In genomic region chr2:8685697-8686358, GRCh38 we compare ENCODE assay signal across 8 cellular contexts. TPM values are rescaled to one million over a fixed set of nuclear protein-coding genes. Genes with fewer than 3 reads are reported as not detected.
DNase-seq lines count a peak whose midpoint lies in the region; ATAC-seq and TF ChIP-seq lines count a peak whose summit lies in the region.

No MANE protein-coding gene starts in this region.

- dilution Hi-C loops in mammary epithelial cell (cut with HindIII; ENCODE audit: low sequenced_read_pairs) = no loop called here

- no TSS peak for BruUV-seq in mammary epithelial cell (replicated peaks; lab: Mats Ljungman, UMichigan)

- intact Hi-C loops in mammary epithelial cell (cut with micrococcal nuclease) (loop anchor here (1.0 to 10.0 kb wide), 7 partner anchors 541 to 1567 kb away; no protein-coding TSS in a partner anchor), spleen (cut with DNase I; ENCODE audit: low total_unique reads) (loop anchor here (5.0 kb wide), 1 partner anchor 1259 kb away; no protein-coding TSS in a partner anchor)

- no peak for TF ChIP-seq POLR2A in spleen (IDR thresholded peaks at IDR 0.05)

- peak overlapping the region; percentile 92 for H2AFZ ChIP-seq in mammary epithelial cell (ENCODE audit: low read depth, low read length)

- ATAC-seq in GM21737 (IDR thresholded peaks at IDR 0.05; ENCODE audit: unreplicated experiment) (peak; percentile 37), GM21576 (IDR thresholded peaks at IDR 0.05; ENCODE audit: unreplicated experiment) (no peak)

- H3K4me2 ChIP-seq in mammary epithelial cell (ENCODE audit: insufficient read depth, low read depth, low read length) = peak overlapping the region; percentile 100

- H3K79me2 ChIP-seq in mammary epithelial cell (ENCODE audit: insufficient read depth, low read length) = peaks cover 5% of the 10 kb centered on the region

- H3K27me3 ChIP-seq in mammary epithelial cell (ENCODE audit: insufficient read depth, low read length) = no peaks in the 10 kb centered on the region
- H3K27me3 ChIP-seq in spleen (replicated peaks in 1 of 7) = peaks cover 0 to 48% (median 8%) of the 10 kb centered on the region in 7 donors

- 0% methylated on average over 8 of the region's 50 CpGs for WGBS in mammary epithelial cell (ENCODE audit: low coverage, missing lambda C conversion rate)
- 1% methylated on average over 10 to 50 of the region's 50 CpGs for WGBS in spleen, 5 donors

- in situ Hi-C loops in mammary epithelial cell (cut with MboI; ENCODE audit: low sequenced_read_pairs in 2 of 2) = loop anchor here (5.0 to 25.0 kb wide), 7 partner anchors 999 to 1574 kb away; no protein-coding TSS in a partner anchor

- CTCF ChIA-PET in mammary epithelial cell (lab: Charles Lee; ENCODE audit: low non-redundant PET) = no interaction called here

- H3K4me1 ChIP-seq in mammary epithelial cell (ENCODE audit: insufficient read depth, low read length) (peaks cover 22% of the 10 kb centered on the region), spleen (peaks cover 3 to 43% (median 27%) of the 10 kb centered on the region in 6 donors)

- H3K4me3 ChIP-seq in mammary epithelial cell (replicated peaks in 1 of 3; ENCODE audit: insufficient read depth in 1 of 3, low read depth in 2 of 3, low read length in 3 of 3) (peak overlapping the region; percentile 46 to 58 (median 51)), spleen (peak overlapping the region; percentile 48 to 75 (median 68))

- H4K20me1 ChIP-seq in mammary epithelial cell (ENCODE audit: insufficient read depth, low read length) = no peaks in the 10 kb centered on the region

- no peaks in the 10 kb centered on the region for H3K9me3 ChIP-seq in mammary epithelial cell (replicated peaks; ENCODE audit: insufficient read depth, low read length)
- H3K9me3 ChIP-seq in spleen = no peaks in the 10 kb centered on the region

- H3K9ac ChIP-seq in mammary epithelial cell (ENCODE audit: insufficient read depth, low read length) = no peak overlapping the region

- DNase-seq in DMS153 treated with DMSO at 0.1 percent for 48 hours (lab: John Stamatoyannopoulos, UW; ENCODE audit: unreplicated experiment) (peak; percentile 77), NCI-H1105 (lab: John Stamatoyannopoulos, UW) (peak; percentile 60), mammary epithelial cell (peak; percentile 29), islet precursor cell (peak; percentile 90), spleen (peak; percentile 96)

- TF ChIP-seq CTCF in VCaP (conservative IDR thresholded peaks at IDR 0.05) = peak; percentile 98
- peak; percentile 67 to 76 for TF ChIP-seq CTCF in mammary epithelial cell (conservative IDR thresholded peaks at IDR 0.05 in 1 of 2, IDR thresholded peaks at IDR 0.05 in 1 of 2; ENCODE audit: extremely low read depth in 1 of 2, insufficient read depth in 1 of 2, low read depth in 1 of 2, low read length in 2 of 2)
- TF ChIP-seq CTCF in spleen (IDR thresholded peaks at IDR 0.05 in 8 of 11, conservative IDR thresholded peaks at IDR 0.05 in 3 of 11) = peak; percentile 67 to 99 (median 94)

- H3K36me3 ChIP-seq in mammary epithelial cell (ENCODE audit: insufficient read depth, low read length) (no peaks in the 10 kb centered on the region), spleen (no peaks in the 10 kb centered on the region)

- peak overlapping the region; percentile 89 for H3K27ac ChIP-seq in VCaP
- no peak overlapping the region for H3K27ac ChIP-seq in mammary epithelial cell (ENCODE audit: insufficient read depth, low read depth, low read length)
- peak overlapping the region; percentile 70 to 96 (median 88) for H3K27ac ChIP-seq in spleen

RNA-seq across cellular contexts. Expression of gene ID2, which starts 4.0 kb away (rescaled TPM):
- total RNA-seq in mammary epithelial cell (1 to 10 TPM; 4.4 to 8.7 TPM), spleen (100 to 1,000 TPM in 4 of 7 donors, 10 to 100 TPM in 3; 80.4 to 343 (median 109) TPM)
- polyA plus RNA-seq in mammary epithelial cell (14.7 TPM), spleen (10 to 100 TPM; 42.8 to 73.9 (median 59.7) TPM)
- not detected for polyA minus RNA-seq in mammary epithelial cell

Comparison
In these comparisons a context has a peak if more than half of its experiments do, and no peak if none do; other contexts are left out.
1. DNase-seq: peak in every context shown above with its lines; median percentile 96 in spleen; 90 in islet precursor cell; 77 in DMS153 treated with DMSO at 0.1 percent for 48 hours; 60 in NCI-H1105; 29 in mammary epithelial cell.
2. RNA of gene ID2, which starts 4.0 kb away (total RNA-seq): 80.4 to 343 TPM in spleen; 4.4 to 8.7 TPM in mammary epithelial cell; every median in the first group is over 4 times any median in the second.
3. Peak in every context shown above with its lines, with median percentiles within 50 percentile points of each other: CTCF ChIP-seq.